In the genomic region with DNA sequence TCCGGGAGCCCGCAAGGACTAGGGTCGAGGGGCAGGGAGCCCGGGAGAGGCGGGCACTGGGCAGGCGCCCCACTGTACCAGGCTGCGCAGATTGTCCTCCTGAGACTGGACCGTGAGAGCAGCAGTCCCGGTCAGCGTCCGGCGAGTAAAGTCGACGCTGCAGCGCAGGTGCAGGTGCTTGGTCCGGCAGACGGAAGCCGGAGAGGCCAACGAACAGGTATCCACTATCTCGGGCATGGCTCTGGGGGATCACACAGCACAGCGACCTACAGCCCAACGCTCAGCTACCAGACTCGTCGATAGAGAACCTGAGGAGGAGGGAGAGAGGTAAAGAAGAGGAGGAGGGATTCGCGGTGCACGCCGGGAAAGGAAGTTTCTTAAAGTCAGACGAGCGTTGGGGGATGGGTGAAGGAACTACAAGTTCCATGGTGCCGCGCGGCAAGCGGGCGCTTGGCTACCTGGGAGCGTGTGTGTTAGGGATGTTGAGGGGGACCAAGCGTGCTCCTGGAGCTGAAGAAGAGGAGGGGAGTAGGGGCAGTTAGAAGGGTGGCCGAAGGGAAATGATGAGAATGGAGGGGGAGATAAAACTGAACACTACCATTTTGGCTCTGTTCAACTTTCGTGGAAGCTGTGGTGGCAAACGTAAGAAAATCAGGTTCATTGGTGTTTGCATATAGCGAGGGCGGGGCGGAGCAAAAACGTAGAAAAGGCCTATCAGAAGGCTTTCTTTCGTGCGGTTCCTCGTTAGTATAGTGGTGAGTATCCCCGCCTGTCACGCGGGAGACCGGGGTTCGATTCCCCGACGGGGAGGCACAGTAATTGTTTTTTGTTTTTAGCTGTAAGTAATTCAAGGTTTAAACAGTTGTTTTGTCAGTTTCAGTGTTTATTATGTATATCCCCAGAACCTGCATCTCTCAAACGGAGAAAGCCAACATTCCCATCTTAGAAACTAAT, we compare ENCODE assay signal across 1 cellular context.
TF ChIP-seq lines count a peak whose summit lies in the region.

Gene LTA4H (minus strand): TSS at position 305 of the 954 bp plus-strand sequence. CDS start 68 bp downstream, at position 237.

TF ChIP-seq in HepG2, 621 proteins besides CTCF, POLR2A, EP300 and RAD21 (continued from another document and continues in another):
- peak; percentile 38 for TF ChIP-seq FOXP4 (CRISPR knock-in tag; IDR thresholded peaks at IDR 0.05)
- TF ChIP-seq ZNF10 (CRISPR knock-in tag; IDR thresholded peaks at IDR 0.05; ENCODE audit: borderline replicate concordance, low read depth) = no peak
- peak; percentile 77 for TF ChIP-seq DR1 (CRISPR knock-in tag; IDR thresholded peaks at IDR 0.05)
- peak; percentile 54; the same call in 1 of the 2 replicates for TF ChIP-seq SMAD3 (CRISPR knock-in tag; IDR thresholded peaks at IDR 0.05)
- peak; percentile 76; the same call in 1 of the 2 replicates for TF ChIP-seq ZNF747 (CRISPR knock-in tag; IDR thresholded peaks at IDR 0.05; ENCODE audit: borderline replicate concordance)
- no peak for TF ChIP-seq ZNF296 (CRISPR knock-in tag; conservative IDR thresholded peaks at IDR 0.05)
- no peak for TF ChIP-seq HMG20B (CRISPR knock-in tag; conservative IDR thresholded peaks at IDR 0.05)
- TF ChIP-seq, protein P1, sequence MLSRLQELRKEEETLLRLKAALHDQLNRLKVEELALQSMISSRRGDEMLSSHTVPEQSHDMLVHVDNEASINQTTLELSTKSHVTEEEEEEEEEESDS (CRISPR knock-in tag; IDR thresholded peaks at IDR 0.05; ENCODE audit: borderline replicate concordance) = no peak
- no peak for TF ChIP-seq RFX5 (IDR thresholded peaks at IDR 0.05; ENCODE audit: low read depth, low read length)
- peak; percentile 51 for TF ChIP-seq TEAD3 (CRISPR knock-in tag; optimal IDR thresholded peaks at IDR 0.05; ENCODE audit: borderline replicate concordance)
- no peak for TF ChIP-seq ZBTB14 (CRISPR knock-in tag; IDR thresholded peaks at IDR 0.05)
- TF ChIP-seq, protein P2, sequence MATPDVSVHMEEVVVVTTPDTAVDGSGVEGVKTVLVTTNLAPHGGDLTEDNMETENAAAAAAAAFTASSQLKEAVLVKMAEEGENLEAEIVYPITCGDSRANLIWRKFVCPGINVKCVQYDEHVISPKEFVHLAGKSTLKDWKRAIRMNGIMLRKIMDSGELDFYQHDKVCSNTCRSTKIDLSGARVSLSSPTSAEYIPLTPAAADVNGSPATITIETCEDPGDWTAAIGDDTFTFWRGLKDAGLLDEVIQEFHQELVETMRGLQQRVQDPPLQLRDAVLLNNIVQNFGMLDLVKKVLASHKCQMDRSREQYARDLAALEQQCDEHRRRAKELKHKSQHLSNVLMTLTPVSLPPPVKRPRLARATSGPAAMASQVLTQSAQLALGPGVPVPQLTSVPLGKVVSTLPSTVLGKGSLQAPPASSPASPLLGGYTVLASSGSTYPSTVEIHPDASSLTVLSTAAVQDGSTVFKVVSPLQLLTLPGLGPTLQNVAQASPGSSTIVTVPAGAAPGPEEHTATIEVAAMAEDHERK (CRISPR knock-in tag; IDR thresholded peaks at IDR 0.05; ENCODE audit: low read depth) = 0 out of 2 replicates have a peak, but pooled peaks have one; percentile 9
- TF ChIP-seq KMT2A (CRISPR knock-in tag; IDR thresholded peaks at IDR 0.05) = peak; percentile 73
- peak; percentile 66 for TF ChIP-seq ONECUT2 (CRISPR knock-in tag; IDR thresholded peaks at IDR 0.05)
- TF ChIP-seq, protein P3, sequence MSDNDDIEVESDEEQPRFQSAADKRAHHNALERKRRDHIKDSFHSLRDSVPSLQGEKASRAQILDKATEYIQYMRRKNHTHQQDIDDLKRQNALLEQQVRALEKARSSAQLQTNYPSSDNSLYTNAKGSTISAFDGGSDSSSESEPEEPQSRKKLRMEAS (IDR thresholded peaks at IDR 0.05) = peak; percentile 40
- peak; percentile 87 for TF ChIP-seq SAP130 (CRISPR knock-in tag; IDR thresholded peaks at IDR 0.05; ENCODE audit: low read depth)
- peak; percentile 54; the same call in 1 of the 2 replicates for TF ChIP-seq KDM3A (CRISPR knock-in tag; IDR thresholded peaks at IDR 0.05; ENCODE audit: low read depth)
- TF ChIP-seq GATAD1 (CRISPR knock-in tag; IDR thresholded peaks at IDR 0.05) = peak; percentile 72
- TF ChIP-seq, protein P4, sequence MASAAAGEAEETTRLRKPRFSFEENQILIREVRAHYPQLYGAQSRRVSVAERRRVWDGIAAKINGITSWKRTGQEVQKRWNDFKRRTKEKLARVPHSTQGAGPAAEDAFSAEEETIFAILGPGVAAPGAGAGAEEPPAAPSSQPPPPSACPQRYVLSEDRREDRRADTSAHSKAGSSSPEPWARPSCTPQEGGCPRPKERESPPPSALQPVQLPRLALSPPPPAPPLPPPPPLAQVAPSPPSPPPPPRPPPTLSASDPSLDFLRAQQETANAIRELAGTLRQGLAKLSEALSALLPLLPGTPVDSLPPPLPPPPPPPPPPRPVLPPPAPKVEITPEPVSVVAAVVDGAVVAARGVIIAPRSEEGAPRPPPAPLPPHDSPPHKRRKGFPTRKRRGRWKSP (CRISPR knock-in tag; IDR thresholded peaks at IDR 0.05) = peak; percentile 55
- TF ChIP-seq, protein P5, sequence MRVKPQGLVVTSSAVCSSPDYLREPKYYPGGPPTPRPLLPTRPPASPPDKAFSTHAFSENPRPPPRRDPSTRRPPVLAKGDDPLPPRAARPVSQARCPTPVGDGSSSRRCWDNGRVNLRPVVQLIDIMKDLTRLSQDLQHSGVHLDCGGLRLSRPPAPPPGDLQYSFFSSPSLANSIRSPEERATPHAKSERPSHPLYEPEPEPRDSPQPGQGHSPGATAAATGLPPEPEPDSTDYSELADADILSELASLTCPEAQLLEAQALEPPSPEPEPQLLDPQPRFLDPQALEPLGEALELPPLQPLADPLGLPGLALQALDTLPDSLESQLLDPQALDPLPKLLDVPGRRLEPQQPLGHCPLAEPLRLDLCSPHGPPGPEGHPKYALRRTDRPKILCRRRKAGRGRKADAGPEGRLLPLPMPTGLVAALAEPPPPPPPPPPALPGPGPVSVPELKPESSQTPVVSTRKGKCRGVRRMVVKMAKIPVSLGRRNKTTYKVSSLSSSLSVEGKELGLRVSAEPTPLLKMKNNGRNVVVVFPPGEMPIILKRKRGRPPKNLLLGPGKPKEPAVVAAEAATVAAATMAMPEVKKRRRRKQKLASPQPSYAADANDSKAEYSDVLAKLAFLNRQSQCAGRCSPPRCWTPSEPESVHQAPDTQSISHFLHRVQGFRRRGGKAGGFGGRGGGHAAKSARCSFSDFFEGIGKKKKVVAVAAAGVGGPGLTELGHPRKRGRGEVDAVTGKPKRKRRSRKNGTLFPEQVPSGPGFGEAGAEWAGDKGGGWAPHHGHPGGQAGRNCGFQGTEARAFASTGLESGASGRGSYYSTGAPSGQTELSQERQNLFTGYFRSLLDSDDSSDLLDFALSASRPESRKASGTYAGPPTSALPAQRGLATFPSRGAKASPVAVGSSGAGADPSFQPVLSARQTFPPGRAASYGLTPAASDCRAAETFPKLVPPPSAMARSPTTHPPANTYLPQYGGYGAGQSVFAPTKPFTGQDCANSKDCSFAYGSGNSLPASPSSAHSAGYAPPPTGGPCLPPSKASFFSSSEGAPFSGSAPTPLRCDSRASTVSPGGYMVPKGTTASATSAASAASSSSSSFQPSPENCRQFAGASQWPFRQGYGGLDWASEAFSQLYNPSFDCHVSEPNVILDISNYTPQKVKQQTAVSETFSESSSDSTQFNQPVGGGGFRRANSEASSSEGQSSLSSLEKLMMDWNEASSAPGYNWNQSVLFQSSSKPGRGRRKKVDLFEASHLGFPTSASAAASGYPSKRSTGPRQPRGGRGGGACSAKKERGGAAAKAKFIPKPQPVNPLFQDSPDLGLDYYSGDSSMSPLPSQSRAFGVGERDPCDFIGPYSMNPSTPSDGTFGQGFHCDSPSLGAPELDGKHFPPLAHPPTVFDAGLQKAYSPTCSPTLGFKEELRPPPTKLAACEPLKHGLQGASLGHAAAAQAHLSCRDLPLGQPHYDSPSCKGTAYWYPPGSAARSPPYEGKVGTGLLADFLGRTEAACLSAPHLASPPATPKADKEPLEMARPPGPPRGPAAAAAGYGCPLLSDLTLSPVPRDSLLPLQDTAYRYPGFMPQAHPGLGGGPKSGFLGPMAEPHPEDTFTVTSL (CRISPR knock-in tag; IDR thresholded peaks at IDR 0.05; ENCODE audit: borderline replicate concordance) = 0 out of 2 replicates have a peak, but pooled peaks have one; percentile 15
- TF ChIP-seq SRSF4 (IDR thresholded peaks at IDR 0.05; ENCODE audit: low read depth, low read length, poor library complexity, severe bottlenecking) = no peak
- no peak for TF ChIP-seq CENPT (CRISPR knock-in tag; IDR thresholded peaks at IDR 0.05; ENCODE audit: low read depth)
- TF ChIP-seq WIZ (CRISPR knock-in tag; IDR thresholded peaks at IDR 0.05) = 0 out of 2 replicates have a peak, but pooled peaks have one; percentile 32
- TF ChIP-seq ZNF703 (CRISPR knock-in tag; IDR thresholded peaks at IDR 0.05; ENCODE audit: borderline replicate concordance) = no peak
- no peak for TF ChIP-seq ZFAT (CRISPR knock-in tag; conservative IDR thresholded peaks at IDR 0.05)
- TF ChIP-seq ZNF337 (CRISPR knock-in tag; IDR thresholded peaks at IDR 0.05; ENCODE audit: borderline replicate concordance, low read depth) = 0 out of 2 replicates have a peak, but pooled peaks have one; percentile 25
- TF ChIP-seq E2F2 (CRISPR knock-in tag; IDR thresholded peaks at IDR 0.05; ENCODE audit: borderline replicate concordance) = peak; percentile 72
- TF ChIP-seq BCL3 (CRISPR knock-in tag; IDR thresholded peaks at IDR 0.05) = peak; percentile 37; the same call in 1 of the 2 replicates
- TF ChIP-seq, protein P6, sequence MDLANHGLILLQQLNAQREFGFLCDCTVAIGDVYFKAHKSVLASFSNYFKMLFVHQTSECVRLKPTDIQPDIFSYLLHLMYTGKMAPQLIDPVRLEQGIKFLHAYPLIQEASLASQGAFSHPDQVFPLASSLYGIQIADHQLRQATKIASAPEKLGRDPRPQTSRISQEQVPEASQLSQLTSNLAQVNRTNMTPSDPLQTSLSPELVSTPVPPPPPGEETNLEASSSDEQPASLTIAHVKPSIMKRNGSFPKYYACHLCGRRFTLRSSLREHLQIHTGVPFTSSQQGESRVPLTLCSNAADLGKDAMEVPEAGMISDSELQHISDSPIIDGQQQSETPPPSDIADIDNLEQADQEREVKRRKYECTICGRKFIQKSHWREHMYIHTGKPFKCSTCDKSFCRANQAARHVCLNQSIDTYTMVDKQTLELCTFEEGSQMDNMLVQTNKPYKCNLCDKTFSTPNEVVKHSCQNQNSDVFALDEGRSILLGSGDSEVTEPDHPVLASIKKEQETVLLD (CRISPR knock-in tag; IDR thresholded peaks at IDR 0.05; ENCODE audit: low read depth) = no peak
